ENCODE assay signal across 23 cellular contexts in the genomic region with DNA sequence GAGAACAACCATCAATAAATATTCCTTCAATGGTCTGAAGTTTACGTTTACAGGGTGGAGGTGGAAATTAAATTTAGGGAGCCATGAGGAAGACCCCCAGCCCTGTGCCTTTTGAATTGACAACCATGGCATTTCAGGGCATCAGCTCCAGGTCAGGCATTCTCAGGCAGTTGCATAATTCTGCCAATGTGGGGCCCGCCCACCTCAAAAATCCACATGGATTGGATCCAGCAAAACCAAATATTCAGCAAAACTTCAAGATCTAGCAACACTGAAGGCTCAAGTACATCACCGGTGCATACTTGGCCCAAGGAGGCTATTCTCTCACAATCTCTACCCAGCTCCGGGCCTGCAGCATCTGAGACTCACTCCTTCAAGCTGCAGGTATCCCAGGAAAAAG. TPM values are rescaled to one million over a fixed set of nuclear protein-coding genes. Genes with fewer than 3 reads are reported as not detected.
A peak's percentile ranks its signal among the peaks of the same experiment; 100 is the strongest.
DNase-seq lines count a peak whose midpoint lies in the region; TF ChIP-seq lines count a peak whose summit lies in the region.
"Had no signal": no experiment of that assay in that cellular context is flagged by ENCODE, and none has a peak within 500 bp of the region (broad histone marks: within the 10 kb centered on the region; RNA-seq: fewer than 3 reads in every experiment).

No MANE protein-coding gene starts in this region.

- no peak overlapping the region for H3K4me3 ChIP-seq in CD4-positive, alpha-beta memory T cell (ENCODE audit: low read length in 2 of 2)
- H3K4me3 ChIP-seq in cardiac fibroblast (replicated peaks in 1 of 2; ENCODE audit: low read depth in 2 of 2, low read length in 2 of 2) (no peak overlapping the region), MG63 (no peak overlapping the region)
- H3K4me3 ChIP-seq: ovary, PC-9, SJSA1, stomach had no signal

- no peaks in the 10 kb centered on the region for H3K27me3 Mint-ChIP-seq in CD4-positive, alpha-beta memory T cell
- peaks cover 4% of the 10 kb centered on the region for H3K27me3 Mint-ChIP-seq in HFFc6 (ENCODE audit: insufficient read depth)
- H3K27me3 Mint-ChIP-seq in nephron progenitor cell (ENCODE audit: low read depth, poor library complexity): peaks cover 3% of the 10 kb centered on the region
- H3K27me3 Mint-ChIP-seq in T-helper 2 cell treated with Interferon-gamma antibody and Interleukin-4, amounts not matched to agents 5 μg/mL and 100 μg/mL, for 36 hours (ENCODE audit: low read depth): peaks cover 4% of the 10 kb centered on the region
- H3K27me3 Mint-ChIP-seq: activated CD8-positive, alpha-beta memory T cell treated with anti-CD3 and anti-CD28 coated beads, Interleukin-2, amount 10 ng/mL, durations not matched to agents 7 days and 5 days; activated T-helper 17 cell treated with anti-CD3 and anti-CD28 coated beads, Interleukin-2, amount 50 U/mL, for 72 hours had no signal

- TF ChIP-seq CTCF in HFFc6 (IDR thresholded peaks at IDR 0.05) (no peak), cardiac fibroblast (IDR thresholded peaks at IDR 0.05; ENCODE audit: low read depth, low read length) (no peak), nephron progenitor cell (IDR thresholded peaks at IDR 0.05) (no peak)

- DNase-seq in CD4-positive, alpha-beta memory T cell: no peak
- DNase-seq in HFFc6 (peak; percentile 35), cardiac fibroblast (ENCODE audit: low read depth in 2 of 2) (peak; percentile 12 to 48), nephron progenitor cell (no peak), MG63 (no peak), dedifferentiated amniotic fluid mesenchymal stem cell (ENCODE audit: extremely low spot score) (no peak)
- no peak for DNase-seq in stimulated activated CD4-positive, alpha-beta T cell treated with anti-CD3 and anti-CD28 coated beads, Interleukin-4, amount 100 ng/mL, for 1 hour
- DNase-seq in T-helper 2 cell treated with Interferon-gamma antibody and Interleukin-4, amounts not matched to agents 5 μg/mL and 100 μg/mL, for 36 hours (ENCODE audit: low spot score): no peak
- DNase-seq: activated CD8-positive, alpha-beta memory T cell treated with anti-CD3 and anti-CD28 coated beads, Interleukin-2, amount 10 ng/mL, durations not matched to agents 7 days and 5 days; caudate nucleus; effector CD4-positive, alpha-beta T cell; H9; left ventricle myocardium superior; NCI-H1694 treated with DMSO at 0.1 percent for 48 hours; NCI-H2227 treated with DMSO at 0.1 percent for 48 hours; NCI-H774; ovary; PC-9; stomach; T-helper 2 cell; trophoblast cell had no signal

- peaks cover 0 to 26% (median 17%) of the 10 kb centered on the region in 8 donors for H3K9me3 Mint-ChIP-seq in CD4-positive, alpha-beta memory T cell
- H3K9me3 Mint-ChIP-seq in HFFc6: peaks cover 10% of the 10 kb centered on the region; the same call in 1 of the 2 replicates
- peaks cover 13% of the 10 kb centered on the region for H3K9me3 Mint-ChIP-seq in nephron progenitor cell
- peaks cover 31% of the 10 kb centered on the region for H3K9me3 Mint-ChIP-seq in T-helper 2 cell treated with Interferon-gamma antibody and Interleukin-4, amounts not matched to agents 5 μg/mL and 100 μg/mL, for 36 hours
- H3K9me3 Mint-ChIP-seq: activated T-helper 17 cell treated with anti-CD3 and anti-CD28 coated beads, Interleukin-2, amount 50 U/mL, for 72 hours had no signal

- peak overlapping the region in 6 of 7 donors; percentile 20 to 80 (median 75) for H3K27ac Mint-ChIP-seq in CD4-positive, alpha-beta memory T cell
- H3K27ac Mint-ChIP-seq in HFFc6 (peak overlapping the region; percentile 72), nephron progenitor cell (peak overlapping the region; percentile 4)
- no peak overlapping the region for H3K27ac Mint-ChIP-seq in T-helper 2 cell treated with Interferon-gamma antibody and Interleukin-4, amounts not matched to agents 5 μg/mL and 100 μg/mL, for 36 hours
- H3K27ac Mint-ChIP-seq: activated CD8-positive, alpha-beta memory T cell treated with anti-CD3 and anti-CD28 coated beads, Interleukin-2, amount 10 ng/mL, durations not matched to agents 7 days and 5 days; activated T-helper 17 cell treated with anti-CD3 and anti-CD28 coated beads, Interleukin-2, amount 50 U/mL, for 72 hours; H9 had no signal

- H3K27ac ChIP-seq in CD4-positive, alpha-beta memory T cell (ENCODE audit: low read depth, low read length): no peak overlapping the region
- H3K27ac ChIP-seq: ovary, SJSA1, stomach had no signal

- no peaks in the 10 kb centered on the region for H3K9me3 ChIP-seq in CD4-positive, alpha-beta memory T cell (ENCODE audit: control insufficient read depth in 1 of 2, low read length in 2 of 2)
- H3K9me3 ChIP-seq in MG63: no peaks in the 10 kb centered on the region
- H3K9me3 ChIP-seq: ovary, SJSA1, stomach had no signal

- peaks cover 20 to 25% of the 10 kb centered on the region in 2 donors for H3K36me3 Mint-ChIP-seq in CD4-positive, alpha-beta memory T cell
- peaks cover 51% of the 10 kb centered on the region for H3K36me3 Mint-ChIP-seq in HFFc6 (ENCODE audit: low read depth)
- H3K36me3 Mint-ChIP-seq in nephron progenitor cell (ENCODE audit: low read depth): peaks cover 19% of the 10 kb centered on the region
- peaks cover 23% of the 10 kb centered on the region for H3K36me3 Mint-ChIP-seq in T-helper 2 cell treated with Interferon-gamma antibody and Interleukin-4, amounts not matched to agents 5 μg/mL and 100 μg/mL, for 36 hours (ENCODE audit: low read depth)

- peaks cover 8% of the 10 kb centered on the region for H3K4me1 ChIP-seq in CD4-positive, alpha-beta memory T cell (ENCODE audit: insufficient read depth, low read length)

- H3K27me3 ChIP-seq in CD4-positive, alpha-beta memory T cell (ENCODE audit: insufficient read depth, low read length): no peaks in the 10 kb centered on the region
- H3K27me3 ChIP-seq in MG63: no peaks in the 10 kb centered on the region
- H3K27me3 ChIP-seq: ovary, SJSA1, stomach had no signal

- POLR2A ChIA-PET in CD4-positive, alpha-beta memory T cell (lab: Charles Lee; ENCODE audit: partially characterized antibody): interaction anchor here (0.8 to 2.5 kb wide), 13 partner anchors 15 to 251 kb away, joined by 3 to 36 read pairs (median 6); a partner anchor contains a TSS

- peaks cover 8 to 17% (median 12%) of the 10 kb centered on the region in 4 donors for H3K4me1 Mint-ChIP-seq in CD4-positive, alpha-beta memory T cell
- H3K4me1 Mint-ChIP-seq in HFFc6 (ENCODE audit: low read depth): peaks cover 72% of the 10 kb centered on the region
- peaks cover 37% of the 10 kb centered on the region for H3K4me1 Mint-ChIP-seq in nephron progenitor cell
- peaks cover 12% of the 10 kb centered on the region for H3K4me1 Mint-ChIP-seq in T-helper 2 cell treated with Interferon-gamma antibody and Interleukin-4, amounts not matched to agents 5 μg/mL and 100 μg/mL, for 36 hours (ENCODE audit: low read depth)

- intact Hi-C loops in CD4-positive, alpha-beta memory T cell (cut with micrococcal nuclease): no loop called here

- H3K36me3 ChIP-seq in CD4-positive, alpha-beta memory T cell (ENCODE audit: insufficient read depth, low read length): no peaks in the 10 kb centered on the region
- no peaks in the 10 kb centered on the region for H3K36me3 ChIP-seq in MG63
- H3K36me3 ChIP-seq: ovary, stomach had no signal

- no peak overlapping the region for H3K4me3 Mint-ChIP-seq in CD4-positive, alpha-beta memory T cell
- H3K4me3 Mint-ChIP-seq in HFFc6: peak overlapping the region; percentile 26
- no peak overlapping the region for H3K4me3 Mint-ChIP-seq in nephron progenitor cell
- no peak overlapping the region for H3K4me3 Mint-ChIP-seq in T-helper 2 cell treated with Interferon-gamma antibody and Interleukin-4, amounts not matched to agents 5 μg/mL and 100 μg/mL, for 36 hours
- H3K4me3 Mint-ChIP-seq: activated CD8-positive, alpha-beta memory T cell treated with anti-CD3 and anti-CD28 coated beads, Interleukin-2, amount 10 ng/mL, durations not matched to agents 7 days and 5 days; activated T-helper 17 cell treated with anti-CD3 and anti-CD28 coated beads, Interleukin-2, amount 50 U/mL, for 72 hours; H9 had no signal

- CTCF ChIA-PET in CD4-positive, alpha-beta memory T cell (lab: Charles Lee; ENCODE audit: partially characterized antibody): interaction anchor here (0.9 to 1.9 kb wide), 7 partner anchors 15 to 157 kb away, joined by 3 to 4 read pairs (median 3); no protein-coding TSS in a partner anchor

RNA-seq across cellular contexts. Expression of a gene that starts 21.2 kb away (rescaled TPM):
- 10 to 100 TPM; 43.4 to 47.8 TPM for total RNA-seq in CD4-positive, alpha-beta memory T cell
- polyA plus RNA-seq in CD4-positive, alpha-beta memory T cell: 10 to 100 TPM; 35.8 to 47.0 TPM
- 1 to 10 TPM in 3 of 6 experiments, under 1 TPM in 3; 0.85 to 1.5 (median 1.1) TPM for total RNA-seq in HFFc6 (2021; fragmentation: NEBNext Ultra II Directional; extraction: Animal tissue kit (Norgen Biotek cat#: 25700))
- 0.12 and 4.3 TPM in 2 replicates for total RNA-seq in MG63 (2014; rRNA removed; shearing (Covaris generic); ENCODE audit: low replicate concordance)

RNA-seq across cellular contexts. Expression of a gene that starts 59.4 kb away (rescaled TPM):
- total RNA-seq in CD4-positive, alpha-beta memory T cell: 10 to 100 TPM; 76.5 to 86.9 TPM
- polyA plus RNA-seq in CD4-positive, alpha-beta memory T cell: 10 to 100 TPM; 67.4 to 68.7 TPM
- total RNA-seq in HFFc6 (2021; fragmentation: NEBNext Ultra II Directional; extraction: Animal tissue kit (Norgen Biotek cat#: 25700)): 10 to 100 TPM; 29.1 to 34.3 (median 31.8) TPM
- 22.1 and 64.4 TPM in 2 replicates for total RNA-seq in MG63 (2014; rRNA removed; shearing (Covaris generic); ENCODE audit: low replicate concordance)

Comparison
In these comparisons a context has a peak if more than half of its experiments do, and no peak if none do; other contexts are left out.
1. DNase-seq: peak in HFFc6 (single experiment) and cardiac fibroblast (2 of 2); none in CD4-positive, alpha-beta memory T cell (0 of 5), nephron progenitor cell (single experiment), stimulated activated CD4-positive, alpha-beta T cell treated with anti-CD3 and anti-CD28 coated beads, Interleukin-4, amount 100 ng/mL, for 1 hour (single experiment), MG63 (single experiment), dedifferentiated amniotic fluid mesenchymal stem cell (single experiment) and T-helper 2 cell treated with Interferon-gamma antibody and Interleukin-4, amounts not matched to agents 5 μg/mL and 100 μg/mL, for 36 hours (single experiment).